In the genomic region with DNA sequence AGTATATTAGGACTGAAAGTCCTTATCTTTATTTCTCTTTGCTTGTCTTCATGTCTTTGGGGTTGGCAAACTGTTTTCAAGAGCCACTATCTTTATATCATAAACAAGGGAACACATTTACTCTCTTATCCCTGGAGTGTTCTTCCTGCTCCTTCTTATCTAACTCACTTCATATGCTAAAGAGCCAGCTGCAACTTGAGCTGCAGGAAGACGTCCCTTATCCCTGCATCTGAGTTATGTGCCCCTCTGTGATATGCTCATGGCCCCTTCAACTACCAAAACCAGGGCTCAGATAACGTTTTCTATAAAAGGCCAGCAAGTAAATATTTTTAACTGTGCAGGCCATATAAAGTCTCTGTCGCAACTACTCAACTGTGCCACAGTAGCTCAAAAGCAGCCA, we compare ENCODE assay signal across 1 cellular context.
TF ChIP-seq lines count a peak whose summit lies in the region.

No MANE protein-coding gene starts in this region.

TF ChIP-seq in GM23338, 12 proteins besides CTCF, POLR2A, EP300 and RAD21 (continued from another document):
- TF ChIP-seq, protein P1, sequence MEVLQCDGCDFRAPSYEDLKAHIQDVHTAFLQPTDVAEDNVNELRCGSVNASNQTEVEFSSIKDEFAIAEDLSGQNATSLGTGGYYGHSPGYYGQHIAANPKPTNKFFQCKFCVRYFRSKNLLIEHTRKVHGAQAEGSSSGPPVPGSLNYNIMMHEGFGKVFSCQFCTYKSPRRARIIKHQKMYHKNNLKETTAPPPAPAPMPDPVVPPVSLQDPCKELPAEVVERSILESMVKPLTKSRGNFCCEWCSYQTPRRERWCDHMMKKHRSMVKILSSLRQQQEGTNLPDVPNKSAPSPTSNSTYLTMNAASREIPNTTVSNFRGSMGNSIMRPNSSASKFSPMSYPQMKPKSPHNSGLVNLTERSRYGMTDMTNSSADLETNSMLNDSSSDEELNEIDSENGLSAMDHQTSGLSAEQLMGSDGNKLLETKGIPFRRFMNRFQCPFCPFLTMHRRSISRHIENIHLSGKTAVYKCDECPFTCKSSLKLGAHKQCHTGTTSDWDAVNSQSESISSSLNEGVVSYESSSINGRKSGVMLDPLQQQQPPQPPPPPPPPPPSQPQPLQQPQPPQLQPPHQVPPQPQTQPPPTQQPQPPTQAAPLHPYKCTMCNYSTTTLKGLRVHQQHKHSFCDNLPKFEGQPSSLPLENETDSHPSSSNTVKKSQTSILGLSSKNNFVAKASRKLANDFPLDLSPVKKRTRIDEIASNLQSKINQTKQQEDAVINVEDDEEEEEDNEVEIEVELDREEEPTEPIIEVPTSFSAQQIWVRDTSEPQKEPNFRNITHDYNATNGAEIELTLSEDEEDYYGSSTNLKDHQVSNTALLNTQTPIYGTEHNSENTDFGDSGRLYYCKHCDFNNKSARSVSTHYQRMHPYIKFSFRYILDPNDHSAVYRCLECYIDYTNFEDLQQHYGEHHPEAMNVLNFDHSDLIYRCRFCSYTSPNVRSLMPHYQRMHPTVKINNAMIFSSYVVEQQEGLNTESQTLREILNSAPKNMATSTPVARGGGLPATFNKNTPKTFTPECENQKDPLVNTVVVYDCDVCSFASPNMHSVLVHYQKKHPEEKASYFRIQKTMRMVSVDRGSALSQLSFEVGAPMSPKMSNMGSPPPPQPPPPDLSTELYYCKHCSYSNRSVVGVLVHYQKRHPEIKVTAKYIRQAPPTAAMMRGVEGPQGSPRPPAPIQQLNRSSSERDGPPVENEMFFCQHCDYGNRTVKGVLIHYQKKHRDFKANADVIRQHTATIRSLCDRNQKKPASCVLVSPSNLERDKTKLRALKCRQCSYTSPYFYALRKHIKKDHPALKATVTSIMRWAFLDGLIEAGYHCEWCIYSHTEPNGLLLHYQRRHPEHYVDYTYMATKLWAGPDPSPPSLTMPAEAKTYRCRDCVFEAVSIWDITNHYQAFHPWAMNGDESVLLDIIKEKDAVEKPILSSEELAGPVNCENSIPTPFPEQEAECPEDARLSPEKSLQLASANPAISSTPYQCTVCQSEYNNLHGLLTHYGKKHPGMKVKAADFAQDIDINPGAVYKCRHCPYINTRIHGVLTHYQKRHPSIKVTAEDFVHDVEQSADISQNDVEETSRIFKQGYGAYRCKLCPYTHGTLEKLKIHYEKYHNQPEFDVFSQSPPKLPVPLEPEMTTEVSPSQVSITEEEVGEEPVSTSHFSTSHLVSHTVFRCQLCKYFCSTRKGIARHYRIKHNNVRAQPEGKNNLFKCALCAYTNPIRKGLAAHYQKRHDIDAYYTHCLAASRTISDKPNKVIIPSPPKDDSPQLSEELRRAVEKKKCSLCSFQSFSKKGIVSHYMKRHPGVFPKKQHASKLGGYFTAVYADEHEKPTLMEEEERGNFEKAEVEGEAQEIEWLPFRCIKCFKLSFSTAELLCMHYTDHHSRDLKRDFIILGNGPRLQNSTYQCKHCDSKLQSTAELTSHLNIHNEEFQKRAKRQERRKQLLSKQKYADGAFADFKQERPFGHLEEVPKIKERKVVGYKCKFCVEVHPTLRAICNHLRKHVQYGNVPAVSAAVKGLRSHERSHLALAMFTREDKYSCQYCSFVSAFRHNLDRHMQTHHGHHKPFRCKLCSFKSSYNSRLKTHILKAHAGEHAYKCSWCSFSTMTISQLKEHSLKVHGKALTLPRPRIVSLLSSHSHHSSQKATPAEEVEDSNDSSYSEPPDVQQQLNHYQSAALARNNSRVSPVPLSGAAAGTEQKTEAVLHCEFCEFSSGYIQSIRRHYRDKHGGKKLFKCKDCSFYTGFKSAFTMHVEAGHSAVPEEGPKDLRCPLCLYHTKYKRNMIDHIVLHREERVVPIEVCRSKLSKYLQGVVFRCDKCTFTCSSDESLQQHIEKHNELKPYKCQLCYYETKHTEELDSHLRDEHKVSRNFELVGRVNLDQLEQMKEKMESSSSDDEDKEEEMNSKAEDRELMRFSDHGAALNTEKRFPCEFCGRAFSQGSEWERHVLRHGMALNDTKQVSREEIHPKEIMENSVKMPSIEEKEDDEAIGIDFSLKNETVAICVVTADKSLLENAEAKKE (CRISPR knock-in tag; IDR thresholded peaks at IDR 0.05) = no peak
- TF ChIP-seq ZNF331 (CRISPR knock-in tag; IDR thresholded peaks at IDR 0.05; ENCODE audit: low read depth) = no peak
